Comparison of ENCODE assay signal across 12 cellular contexts in the genomic region with DNA sequence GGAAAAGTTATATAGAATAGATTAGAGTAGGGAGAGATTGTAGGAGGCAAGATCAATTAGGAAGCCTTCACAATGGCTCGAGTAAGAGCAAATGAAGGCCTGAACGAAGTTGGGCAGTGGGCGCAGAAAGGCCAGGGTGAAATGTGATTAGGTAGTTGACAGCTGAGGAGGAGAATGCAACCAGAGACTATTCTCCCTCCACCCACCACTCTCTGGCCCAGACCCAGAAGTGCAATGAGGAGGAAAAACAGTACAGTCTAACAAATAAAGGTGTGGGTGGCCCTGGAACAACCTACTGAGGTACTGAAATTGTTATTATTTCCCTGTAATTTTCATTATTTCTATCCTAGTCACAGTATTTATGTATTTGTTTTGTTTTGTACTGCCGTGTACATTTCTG.
"Had no signal": no experiment of that assay in that cellular context is flagged by ENCODE, and none has a peak within 500 bp of the region (broad histone marks: within the 10 kb centered on the region; RNA-seq: fewer than 3 reads in every experiment).

No MANE protein-coding gene starts in this region.

- H3K9me3 ChIP-seq: transverse colon had no signal

- H3K27ac ChIP-seq: transverse colon had no signal

- H3K36me3 Mint-ChIP-seq: naive thymus-derived CD8-positive, alpha-beta T cell; stimulated activated naive B cell treated with anti-CD40 and anti-IgM and Interleukin-4, amounts not matched to agents 10 μg/mL and 1 μg/mL and 100 μg/mL, for 72 hours had no signal

- H3K9me3 Mint-ChIP-seq: activated T-helper 2 cell treated with anti-CD3 and anti-CD28 coated beads, Interferon-gamma antibody, Interleukin-2, Interleukin-4, amounts not matched to agents 10 μg/mL and 5 μg/mL and 100 μg/mL, durations not matched to agents 14 hours and 24 hours and 36 hours; naive thymus-derived CD8-positive, alpha-beta T cell had no signal

- H3K4me1 Mint-ChIP-seq: naive thymus-derived CD8-positive, alpha-beta T cell; stimulated activated naive B cell treated with anti-CD40 and anti-IgM and Interleukin-4, amounts not matched to agents 10 μg/mL and 1 μg/mL and 100 μg/mL, for 72 hours had no signal

- H3K27ac Mint-ChIP-seq: activated T-helper 2 cell treated with anti-CD3 and anti-CD28 coated beads, Interferon-gamma antibody, Interleukin-2, Interleukin-4, amounts not matched to agents 10 μg/mL and 5 μg/mL and 100 μg/mL, durations not matched to agents 14 hours and 24 hours and 36 hours; endodermal cell; naive thymus-derived CD8-positive, alpha-beta T cell; progenitor cell of endocrine pancreas; stimulated activated naive B cell treated with anti-CD40 and anti-IgM and Interleukin-4, amounts not matched to agents 10 μg/mL and 1 μg/mL and 100 μg/mL, for 72 hours had no signal

- H3K27me3 ChIP-seq: transverse colon had no signal

- H3K4me3 ChIP-seq: lung, transverse colon had no signal

- H3K27me3 Mint-ChIP-seq: naive thymus-derived CD8-positive, alpha-beta T cell; progenitor cell of endocrine pancreas; stimulated activated naive B cell treated with anti-CD40 and anti-IgM and Interleukin-4, amounts not matched to agents 10 μg/mL and 1 μg/mL and 100 μg/mL, for 72 hours had no signal

- ATAC-seq: activated CD4-positive, CD25-positive, alpha-beta regulatory T cell treated with anti-CD3 and anti-CD28 coated beads, Interleukin-2, amount 50 U/mL, for 24 hours; naive thymus-derived CD8-positive, alpha-beta T cell; sciatic nerve; stimulated activated naive B cell treated with anti-CD40 and anti-IgM and Interleukin-4, amounts not matched to agents 10 μg/mL and 1 μg/mL and 100 μg/mL, for 72 hours had no signal

- DNase-seq: activated naive CD4-positive, alpha-beta T cell treated with anti-CD3 and anti-CD28 coated beads, Interleukin-2, amount 50 U/mL, for 16 hours; endodermal cell; erythroblast; naive thymus-derived CD8-positive, alpha-beta T cell; stimulated activated CD4-positive, alpha-beta T cell treated with anti-CD3 and anti-CD28 coated beads, Interleukin-2, amount 100 ng/mL, for 24 hours; stimulated activated naive B cell treated with anti-CD40 and anti-IgM and Interleukin-4, amounts not matched to agents 10 μg/mL and 1 μg/mL and 100 μg/mL, for 72 hours; transverse colon had no signal

- H3K36me3 ChIP-seq: transverse colon had no signal

- H3K4me3 Mint-ChIP-seq: endodermal cell; naive thymus-derived CD8-positive, alpha-beta T cell; stimulated activated naive B cell treated with anti-CD40 and anti-IgM and Interleukin-4, amounts not matched to agents 10 μg/mL and 1 μg/mL and 100 μg/mL, for 72 hours had no signal

- H3K4me1 ChIP-seq: transverse colon had no signal
